ENCODE assay signal across 22 cellular contexts in the genomic region with DNA sequence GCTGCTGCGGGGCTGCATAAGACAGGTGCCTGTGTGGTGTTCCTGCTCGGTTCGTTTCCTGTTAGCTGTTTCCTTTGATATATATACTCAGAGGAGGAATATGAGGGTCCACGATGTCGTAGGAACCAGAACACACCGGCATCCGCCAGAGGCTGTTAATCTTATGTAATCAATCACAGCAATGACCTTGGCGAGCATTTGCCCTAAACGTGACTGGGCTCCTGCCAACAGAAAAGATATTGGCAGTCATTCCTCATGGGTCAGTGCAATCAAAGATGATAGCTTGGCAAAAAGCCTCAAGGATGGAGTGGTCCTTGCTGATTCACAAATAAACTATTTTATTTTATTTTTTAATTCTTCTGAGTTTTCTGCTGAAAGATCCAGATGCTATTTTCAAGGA.
"Had no signal": no experiment of that assay in that cellular context is flagged by ENCODE, and none has a peak within 500 bp of the region (broad histone marks: within the 10 kb centered on the region; RNA-seq: fewer than 3 reads in every experiment).

No MANE protein-coding gene starts in this region.

- H3K27ac ChIP-seq: breast epithelium had no signal

- H3K4me1 ChIP-seq: breast epithelium had no signal

- FAIRE-seq: RCC 7860 had no signal

- H3K36me3 ChIP-seq: breast epithelium had no signal

- H3K9me3 ChIP-seq: breast epithelium had no signal

- H3K27me3 ChIP-seq: breast epithelium had no signal

- DNase-seq: activated B cell treated with CpG ODN at 0.5 μM for 24 hours; activated CD4-positive, alpha-beta T cell treated with anti-CD3 and anti-CD28 coated beads for 1 hour; activated CD4-positive, alpha-beta T cell treated with anti-CD3 and anti-CD28 coated beads, Interleukin-2, amount 10 ng/mL, durations not matched to agents 24 days and 14 days; activated CD4-positive, alpha-beta T cell treated with anti-CD3 and anti-CD28 coated beads, Interleukin-2, amount 50 U/mL, for 48 hours; activated naive CD4-positive, alpha-beta T cell treated with anti-CD3 and anti-CD28 coated beads, Interleukin-2, amount 50 U/mL, for 16 hours; activated naive CD8-positive, alpha-beta T cell treated with anti-CD3 and anti-CD28 coated beads, Interleukin-2, amount 10 ng/mL, durations not matched to agents 7 days and 5 days; activated T-cell treated with anti-CD3 and anti-CD28 coated beads, Interleukin-2, amount 50 U/mL, for 1 hour; aorta; central memory CD4-positive, alpha-beta T cell; KG1; NCI-H1105; NCI-H1436; NCI-H1694 treated with DMSO at 0.1 percent for 48 hours; NCI-H2081; NCI-H510A treated with DMSO at 0.1 percent for 48 hours; NCI-H69; PC-3; SHP77 treated with DMSO at 0.1 percent for 48 hours; T-helper 17 cell; T-helper 9 cell had no signal

- H3K4me3 ChIP-seq: breast epithelium had no signal

- ATAC-seq: PC-3, T-helper 17 cell had no signal
